In the genomic region with DNA sequence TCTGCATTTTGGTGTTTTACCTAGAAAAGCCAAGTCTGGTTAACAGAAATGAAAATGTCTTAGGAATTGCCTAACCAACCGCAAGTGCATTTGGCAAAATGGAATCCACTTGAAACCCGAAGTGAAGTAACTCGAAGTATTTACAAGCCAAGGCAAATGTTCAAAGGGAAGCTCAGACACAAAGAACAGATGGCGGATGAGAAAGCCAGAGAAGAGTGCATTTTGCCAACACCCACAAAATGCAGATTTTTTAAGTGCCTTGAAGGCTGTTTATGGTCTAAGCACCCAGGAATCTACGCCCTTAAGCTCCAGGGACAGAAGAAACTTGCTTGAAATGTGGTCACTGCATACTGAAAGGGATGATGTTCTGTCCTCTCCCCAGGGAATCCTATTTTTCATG, we compare ENCODE assay signal across 21 cellular contexts.
DNase-seq lines count a peak whose midpoint lies in the region; TF ChIP-seq lines count a peak whose summit lies in the region.
"Had no signal": no experiment of that assay in that cellular context is flagged by ENCODE, and none has a peak within 500 bp of the region (broad histone marks: within the 10 kb centered on the region; RNA-seq: fewer than 3 reads in every experiment).

No MANE protein-coding gene starts in this region.

- no peaks in the 10 kb centered on the region for H3K27me3 ChIP-seq in Loucy (ENCODE audit: insufficient read depth, low read length, poor library complexity, severe bottlenecking)
- peaks cover 16% of the 10 kb centered on the region for H3K27me3 ChIP-seq in suprapubic skin
- H3K27me3 ChIP-seq in ascending aorta = no peaks in the 10 kb centered on the region
- H3K27me3 ChIP-seq: MG63 had no signal

- H4K20me1 ChIP-seq in Loucy (ENCODE audit: insufficient read depth, low read length, poor library complexity, severe bottlenecking) = no peaks in the 10 kb centered on the region

- H3K9ac ChIP-seq in Loucy (ENCODE audit: low read depth, low read length, poor library complexity, severe bottlenecking) = peak overlapping the region; percentile 43

- no peak for TF ChIP-seq POLR2A in suprapubic skin (IDR thresholded peaks at IDR 0.05)

- WGBS in suprapubic skin = 30% methylated on average over 5 of the region's 5 CpGs

- no peaks in the 10 kb centered on the region for H3K9me3 ChIP-seq in Loucy (ENCODE audit: insufficient read depth, low read depth, low read length)
- H3K9me3 ChIP-seq in suprapubic skin = no peaks in the 10 kb centered on the region
- no peaks in the 10 kb centered on the region for H3K9me3 ChIP-seq in ascending aorta
- H3K9me3 ChIP-seq: HAP-1, MG63, SJCRH30 had no signal

- TF ChIP-seq EP300 in suprapubic skin (IDR thresholded peaks at IDR 0.05) = no peak

- TF ChIP-seq CTCF in Loucy (conservative IDR thresholded peaks at IDR 0.05; ENCODE audit: low read length) = no peak
- no peak for TF ChIP-seq CTCF in fibroblast of the aortic adventitia (IDR thresholded peaks at IDR 0.05; ENCODE audit: insufficient read depth, low read length)
- TF ChIP-seq CTCF in suprapubic skin (IDR thresholded peaks at IDR 0.05) = no peak
- TF ChIP-seq CTCF in ascending aorta (IDR thresholded peaks at IDR 0.05) = no peak

- H3K79me2 ChIP-seq in Loucy (ENCODE audit: insufficient read depth, low read length) = no peaks in the 10 kb centered on the region

- H3K9me2 ChIP-seq in Loucy (replicated peaks; ENCODE audit: low read depth, low read length) = no peaks in the 10 kb centered on the region

- H3K36me3 ChIP-seq in Loucy (ENCODE audit: insufficient read depth, low read length) (no peaks in the 10 kb centered on the region), suprapubic skin (no peaks in the 10 kb centered on the region), ascending aorta (no peaks in the 10 kb centered on the region)
- H3K36me3 ChIP-seq: HAP-1, MG63, SJCRH30 had no signal

- H3K27ac ChIP-seq in temporal lobe (ENCODE audit: low read depth, low read length) (peak overlapping the region; percentile 5), suprapubic skin (no peak overlapping the region), ascending aorta (no peak overlapping the region)
- H3K27ac ChIP-seq: 22Rv1, SJCRH30 had no signal

- H3K4me3 ChIP-seq in Loucy (ENCODE audit: low read length, poor library complexity, severe bottlenecking) = no peak overlapping the region
- H3K4me3 ChIP-seq in fibroblast of the aortic adventitia (ENCODE audit: low read depth, low read length) = no peak overlapping the region
- H3K4me3 ChIP-seq in suprapubic skin = no peak overlapping the region
- no peak overlapping the region for H3K4me3 ChIP-seq in ascending aorta
- H3K4me3 ChIP-seq: HAP-1, MG63, SJCRH30 had no signal

- intact Hi-C loops in ascending aorta (cut with DNase I) = no loop called here

- H2AFZ ChIP-seq in Loucy (ENCODE audit: low read length) = peak overlapping the region; percentile 64; the same call in 1 of the 2 replicates

- DNase-seq in DMS 273 (lab: John Stamatoyannopoulos, UW; ENCODE audit: unreplicated experiment) = peak; percentile 11
- no peak for DNase-seq in DMS 273 treated with DMSO at 0.1 percent for 48 hours (lab: John Stamatoyannopoulos, UW)
- peak; percentile 4 for DNase-seq in fibroblast of the aortic adventitia (ENCODE audit: low read depth)
- no peak for DNase-seq in cerebellum (ENCODE audit: low spot score)
- no peak for DNase-seq in suprapubic skin (ENCODE audit: low spot score in 2 of 2)
- DNase-seq in ascending aorta (ENCODE audit: low spot score in 2 of 2) = no peak
- DNase-seq: activated CD4-positive, alpha-beta T cell treated with anti-CD3 and anti-CD28 coated beads, Interleukin-2, amount 10 ng/mL, durations not matched to agents 7 days and 5 days; activated naive CD8-positive, alpha-beta T cell treated with anti-CD3 and anti-CD28 coated beads for 36 hours; CD4-positive, CD25-positive, alpha-beta regulatory T cell; endodermal cell; immature natural killer cell; MG63; NCI-H187; NCI-H774; SJCRH30; stimulated activated CD4-positive, alpha-beta T cell treated with anti-CD3 and anti-CD28 coated beads, Interleukin-4, amount 100 ng/mL, for 4 hours; stimulated activated naive CD8-positive, alpha-beta T cell treated with anti-CD3 and anti-CD28 coated beads, Interleukin-15, amount 100 ng/mL, for 72 hours had no signal

- H3K4me2 ChIP-seq in Loucy (ENCODE audit: low read depth, low read length, poor library complexity, severe bottlenecking) = peak overlapping the region; percentile 5

- no peaks in the 10 kb centered on the region for H3F3A ChIP-seq in Loucy (ENCODE audit: low read depth)

- H3K4me1 ChIP-seq in Loucy (ENCODE audit: insufficient read depth, low read length, poor library complexity, severe bottlenecking) (peaks cover 72% of the 10 kb centered on the region), suprapubic skin (no peaks in the 10 kb centered on the region), ascending aorta (no peaks in the 10 kb centered on the region)
- H3K4me1 ChIP-seq: HAP-1, SJCRH30 had no signal

Comparison
In these comparisons a context has a peak if more than half of its experiments do, and no peak if none do; other contexts are left out.
1. DNase-seq: peak in DMS 273 (single experiment) and fibroblast of the aortic adventitia (single experiment); none in DMS 273 treated with DMSO at 0.1 percent for 48 hours (single experiment), cerebellum (single experiment), suprapubic skin (0 of 2) and ascending aorta (0 of 2).